Comparison of ENCODE assay signal across 11 cellular contexts in genomic region chr3:51382947-51383578, GRCh38. TPM values are rescaled to one million over a fixed set of nuclear protein-coding genes. Genes with fewer than 3 reads are reported as not detected.
DNase-seq lines count a peak whose midpoint lies in the region; FAIRE-seq and TF ChIP-seq lines count a peak whose summit lies in the region.
"Had no signal": no experiment of that assay in that cellular context is flagged by ENCODE, and none has a peak within 500 bp of the region (broad histone marks: within the 10 kb centered on the region; RNA-seq: fewer than 3 reads in every experiment).

No MANE protein-coding gene starts in this region.

- no peak for TF ChIP-seq EP300 in ovary (IDR thresholded peaks at IDR 0.05)

- peaks cover 6% of the 10 kb centered on the region for H3K27me3 Mint-ChIP-seq in nephron progenitor cell (ENCODE audit: low read depth, poor library complexity)

- no peak overlapping the region for H3K27ac ChIP-seq in Karpas-422 (ENCODE audit: low read length)
- H3K27ac ChIP-seq in mammary epithelial cell (ENCODE audit: insufficient read depth, low read depth, low read length) = no peak overlapping the region
- no peak overlapping the region for H3K27ac ChIP-seq in ovary
- H3K27ac ChIP-seq: body of pancreas had no signal

- no peak overlapping the region for H3K9ac ChIP-seq in Karpas-422 (ENCODE audit: low read length)
- H3K9ac ChIP-seq in mammary epithelial cell (ENCODE audit: insufficient read depth, low read length) = no peak overlapping the region

- no peak for TF ChIP-seq CTCF in mammary epithelial cell (conservative IDR thresholded peaks at IDR 0.05 in 1 of 2, IDR thresholded peaks at IDR 0.05 in 1 of 2; ENCODE audit: extremely low read depth in 1 of 2, insufficient read depth in 1 of 2, low read depth in 1 of 2, low read length in 2 of 2)
- TF ChIP-seq CTCF in nephron progenitor cell (IDR thresholded peaks at IDR 0.05) = no peak
- no peak for TF ChIP-seq CTCF in ovary (IDR thresholded peaks at IDR 0.05)

- dilution Hi-C loops in mammary epithelial cell (cut with HindIII; ENCODE audit: low sequenced_read_pairs) = no loop called here

- no peak for FAIRE-seq in frontal cortex (lab: Jason Lieb, UNC)
- FAIRE-seq: A204.1 had no signal

- TF ChIP-seq POLR2A in ovary (IDR thresholded peaks at IDR 0.05) = no peak

- H3K36me3 Mint-ChIP-seq in nephron progenitor cell (ENCODE audit: low read depth) = peaks cover 18% of the 10 kb centered on the region

- peaks cover 38% of the 10 kb centered on the region for H3K4me1 Mint-ChIP-seq in nephron progenitor cell

- peaks cover 31% of the 10 kb centered on the region for H3K4me1 ChIP-seq in Karpas-422 (ENCODE audit: low read length)
- peaks cover 16% of the 10 kb centered on the region for H3K4me1 ChIP-seq in mammary epithelial cell (ENCODE audit: insufficient read depth, low read length)
- peaks cover 1% of the 10 kb centered on the region for H3K4me1 ChIP-seq in ovary (ENCODE audit: insufficient read depth)

- peak overlapping the region; percentile 94; the same call in 1 of the 2 replicates for H3K4me3 ChIP-seq in Karpas-422 (ENCODE audit: low read length)
- H3K4me3 ChIP-seq in mammary epithelial cell (replicated peaks in 1 of 3; ENCODE audit: insufficient read depth in 1 of 3, low read depth in 2 of 3, low read length in 3 of 3) = peak overlapping the region in 1 of 3 experiments; percentile 95
- no peak overlapping the region for H3K4me3 ChIP-seq in ovary

- H3K4me2 ChIP-seq in Karpas-422 (ENCODE audit: low read depth, low read length, poor library complexity, severe bottlenecking) (peak overlapping the region; percentile 85), mammary epithelial cell (ENCODE audit: insufficient read depth, low read depth, low read length) (peak overlapping the region; percentile 80)

- no peaks in the 10 kb centered on the region for H3K9me3 ChIP-seq in Karpas-422 (ENCODE audit: low read length)
- H3K9me3 ChIP-seq in mammary epithelial cell (replicated peaks; ENCODE audit: insufficient read depth, low read length) = no peaks in the 10 kb centered on the region
- H3K9me3 ChIP-seq in ovary = no peaks in the 10 kb centered on the region
- H3K9me3 ChIP-seq: body of pancreas had no signal

- H3K9me2 ChIP-seq in Karpas-422 (replicated peaks; ENCODE audit: insufficient read depth, low read length) = no peaks in the 10 kb centered on the region

- H4K20me1 ChIP-seq in Karpas-422 (ENCODE audit: insufficient read depth, low read depth, low read length) = no peaks in the 10 kb centered on the region
- H4K20me1 ChIP-seq in mammary epithelial cell (ENCODE audit: insufficient read depth, low read length) = no peaks in the 10 kb centered on the region

- 100% methylated on average over 3 of the region's 3 CpGs for WGBS in mammary epithelial cell (ENCODE audit: low coverage, missing lambda C conversion rate)
- WGBS in ovary, 3 donors = 93 to 96% (median 95%) methylated on average over 3 of the region's 3 CpGs

- in situ Hi-C loops in mammary epithelial cell (cut with MboI; ENCODE audit: low sequenced_read_pairs in 2 of 2) = loop anchor here in 1 of 2 donors (10.0 kb wide), 1 partner anchor 768 kb away; the partner anchor contains the start of genes CISH and MAPKAPK3

- no peak overlapping the region for H2AFZ ChIP-seq in Karpas-422 (ENCODE audit: low read length)
- no peak overlapping the region for H2AFZ ChIP-seq in mammary epithelial cell (ENCODE audit: low read depth, low read length)

- DNase-seq in DMS 273 (lab: John Stamatoyannopoulos, UW; ENCODE audit: unreplicated experiment) (peak; percentile 50), DMS 273 treated with DMSO at 0.1 percent for 48 hours (lab: John Stamatoyannopoulos, UW) (no peak), Karpas-422 (no peak), mammary epithelial cell (no peak), nephron progenitor cell (no peak), ovary (no peak), GM03348 (ENCODE audit: low spot score) (no peak), frontal cortex (ENCODE audit: low spot score in 2 of 2) (no peak)
- DNase-seq: body of pancreas, NCI-H2107 had no signal

- H3K4me3 Mint-ChIP-seq in nephron progenitor cell = peak overlapping the region; percentile 99

- peaks cover 37% of the 10 kb centered on the region for H3K79me2 ChIP-seq in Karpas-422 (ENCODE audit: low read length)
- peaks cover 46% of the 10 kb centered on the region for H3K79me2 ChIP-seq in mammary epithelial cell (ENCODE audit: insufficient read depth, low read length)

- H3K9me3 Mint-ChIP-seq in nephron progenitor cell = no peaks in the 10 kb centered on the region

- H3K36me3 ChIP-seq in Karpas-422 (ENCODE audit: insufficient read depth, low read length) (peaks cover 4% of the 10 kb centered on the region; the same call in 1 of the 2 replicates), mammary epithelial cell (ENCODE audit: insufficient read depth, low read length) (peaks cover 4% of the 10 kb centered on the region), ovary (no peaks in the 10 kb centered on the region)

- no peak overlapping the region for H3K27ac Mint-ChIP-seq in nephron progenitor cell

- CTCF ChIA-PET in mammary epithelial cell (lab: Charles Lee; ENCODE audit: low non-redundant PET) = no interaction called here

- H3K27me3 ChIP-seq in Karpas-422 (ENCODE audit: low read length) (no peaks in the 10 kb centered on the region), mammary epithelial cell (ENCODE audit: insufficient read depth, low read length) (no peaks in the 10 kb centered on the region), ovary (no peaks in the 10 kb centered on the region)
- H3K27me3 ChIP-seq: body of pancreas had no signal

- intact Hi-C loops in mammary epithelial cell (cut with micrococcal nuclease) (no loop called here), ovary (cut with DNase I) (loop anchor here in 2 of 4 donors (10.0 kb wide), 2 partner anchors 292 to 768 kb away; partner anchors contain the start of genes CISH (in 1 of the 2), MAPKAPK3 (in 1 of the 2) and TEX264 (in 1 of the 2))

- no TSS peak for BruUV-seq in mammary epithelial cell (replicated peaks; lab: Mats Ljungman, UMichigan)

RNA-seq across cellular contexts. Expression of gene MANF, which starts 2.0 kb away (rescaled TPM):
- total RNA-seq in Karpas-422 (2014; rRNA removed; shearing (Covaris generic); ENCODE audit: low replicate concordance) = 27.2 and 51.8 TPM in 2 replicates
- total RNA-seq in mammary epithelial cell = 100 to 1,000 TPM in 1 of 2 donors, 10 to 100 TPM in 1; 38.0 to 185 TPM
- polyA plus RNA-seq in mammary epithelial cell = 132 TPM
- 109 TPM for polyA minus RNA-seq in mammary epithelial cell
- 10 to 100 TPM; 18.4 to 75.5 (median 43.4) TPM for total RNA-seq in ovary
- polyA plus RNA-seq in ovary = 100 to 1,000 TPM in 1 of 2 donors, 10 to 100 TPM in 1; 35.0 to 105 TPM
- 33.8 TPM for total RNA-seq in frontal cortex

RNA-seq across cellular contexts. Expression of gene RBM15B, which starts 8.0 kb away (rescaled TPM):
- 17.1 and 26.1 TPM in 2 replicates for total RNA-seq in Karpas-422 (2014; rRNA removed; shearing (Covaris generic); ENCODE audit: low replicate concordance)
- 10 to 100 TPM; 33.3 to 40.8 TPM for total RNA-seq in mammary epithelial cell
- polyA plus RNA-seq in mammary epithelial cell = 19.5 TPM
- 27.2 TPM for polyA minus RNA-seq in mammary epithelial cell
- total RNA-seq in ovary = 10 to 100 TPM; 21.3 to 40.2 (median 30.0) TPM
- polyA plus RNA-seq in ovary = 10 to 100 TPM; 16.1 to 19.6 TPM
- total RNA-seq in frontal cortex = 31.0 TPM
